Comparison of ENCODE assay signal across 8 cellular contexts in the genomic region with DNA sequence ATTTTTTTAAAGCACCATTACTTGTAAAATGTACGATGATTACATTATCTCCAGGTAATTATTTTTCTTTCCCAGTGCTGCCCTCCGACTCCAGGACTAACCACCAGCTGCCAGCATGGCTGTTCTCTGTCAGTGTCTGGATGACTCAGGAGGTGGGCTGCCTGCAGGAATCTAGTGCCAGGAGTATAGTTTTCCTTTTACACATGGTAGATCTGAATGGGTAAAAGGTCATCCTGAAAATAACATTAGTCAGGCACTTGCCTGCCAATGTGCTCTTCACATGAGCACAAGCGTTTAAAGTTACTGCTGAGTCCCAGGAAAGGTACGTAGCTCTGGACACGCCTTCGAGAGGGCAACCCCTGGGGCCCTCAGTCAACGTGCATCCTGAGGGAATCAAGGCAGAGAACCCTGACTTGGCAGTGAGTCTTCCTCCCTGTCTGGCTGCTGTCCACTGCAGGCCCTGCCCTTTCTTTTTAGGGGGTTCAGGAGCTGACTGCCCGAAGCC. TPM values are rescaled to one million over a fixed set of nuclear protein-coding genes. Genes with fewer than 3 reads are reported as not detected.
DNase-seq lines count a peak whose midpoint lies in the region; ATAC-seq, FAIRE-seq and TF ChIP-seq lines count a peak whose summit lies in the region.

No MANE protein-coding gene starts in this region.

- peak overlapping the region; percentile 100 for H3K4me3 Mint-ChIP-seq in activated naive CD8-positive, alpha-beta T cell

- H3K36me3 ChIP-seq in stomach: peaks cover 0 to 30% (median 10%) of the 10 kb centered on the region in 4 donors

- WGBS in right cardiac atrium: 37% methylated on average over 8 of the region's 8 CpGs
- 31 to 56% (median 36%) methylated on average over 8 of the region's 8 CpGs for WGBS in stomach, 5 donors

- H3K9me3 ChIP-seq in right cardiac atrium (ENCODE audit: control insufficient read depth, low read length): no peaks in the 10 kb centered on the region
- no peaks in the 10 kb centered on the region for H3K9me3 ChIP-seq in stomach

- H3K4me1 Mint-ChIP-seq in activated naive CD8-positive, alpha-beta T cell (ENCODE audit: low read depth): peaks cover 67% of the 10 kb centered on the region

- peaks cover 7% of the 10 kb centered on the region for H3K36me3 Mint-ChIP-seq in activated naive CD8-positive, alpha-beta T cell

- peak overlapping the region; percentile 63 for H3K27ac ChIP-seq in right cardiac atrium (ENCODE audit: low read length)
- H3K27ac ChIP-seq in stomach: peak overlapping the region in 4 of 5 donors; percentile 98 to 100 (median 99)

- H3K27me3 ChIP-seq in right cardiac atrium (ENCODE audit: control insufficient read depth, insufficient read depth) (no peaks in the 10 kb centered on the region), stomach (no peaks in the 10 kb centered on the region)

- no peak for TF ChIP-seq POLR2A in stomach (IDR thresholded peaks at IDR 0.05)

- H3K27me3 Mint-ChIP-seq in activated naive CD8-positive, alpha-beta T cell: no peaks in the 10 kb centered on the region

- TF ChIP-seq CTCF in stomach (IDR thresholded peaks at IDR 0.05): no peak

- no peak for FAIRE-seq in HTR-8/SVneo (lab: Jason Lieb, UNC)

- peaks cover 13% of the 10 kb centered on the region for H3K4me1 ChIP-seq in right cardiac atrium (ENCODE audit: control insufficient read depth, insufficient read depth, low read length)
- peaks cover 31 to 76% (median 48%) of the 10 kb centered on the region in 4 donors for H3K4me1 ChIP-seq in stomach

- ATAC-seq in right cardiac atrium (peak; percentile 3 to 22), GM21576 (IDR thresholded peaks at IDR 0.05; ENCODE audit: unreplicated experiment) (no peak)

- H3K27ac Mint-ChIP-seq in activated naive CD8-positive, alpha-beta T cell: peak overlapping the region; percentile 99

- DNase-seq in HTR-8/SVneo (ENCODE audit: insufficient read length, low spot score): peak; percentile 65
- peak in 1 of 3 donors; percentile 44 for DNase-seq in right cardiac atrium
- DNase-seq in stomach: peak; percentile 22
- DNase-seq in NCI-H2171 treated with DMSO at 0.1 percent for 48 hours (lab: John Stamatoyannopoulos, UW): no peak
- no peak for DNase-seq in NCI-H2171 (lab: John Stamatoyannopoulos, UW)
- DNase-seq in inferior parietal cortex (ENCODE audit: extremely low spot score): no peak

- H3K4me3 ChIP-seq in right cardiac atrium (ENCODE audit: low read length) (no peak overlapping the region), stomach (peak overlapping the region in 1 of 4 donors; percentile 86)

- H3K9me3 Mint-ChIP-seq in activated naive CD8-positive, alpha-beta T cell (ENCODE audit: low read depth): no peaks in the 10 kb centered on the region

- TF ChIP-seq EP300 in stomach (IDR thresholded peaks at IDR 0.05): no peak

- intact Hi-C loops in right cardiac atrium (cut with DNase I) (loop anchor here in 1 of 4 donors (10.0 kb wide), 1 partner anchor 53 kb away; no protein-coding TSS in a partner anchor), stomach (cut with DNase I; ENCODE audit: low total_unique reads) (no loop called here)

RNA-seq across cellular contexts. Expression of gene DYNLT1, which starts 2.4 kb away (rescaled TPM):
- total RNA-seq in right cardiac atrium (100 to 1,000 TPM in 3 of 4 donors, 10 to 100 TPM in 1; 97.7 to 115 (median 105) TPM), stomach (100 to 1,000 TPM in 3 of 5 donors, 10 to 100 TPM in 1, 1 to 10 TPM in 1; 5.8 to 294 (median 102) TPM)
- polyA plus RNA-seq in right cardiac atrium (148 TPM), stomach (100 to 1,000 TPM; 183 to 208 (median 196) TPM)

RNA-seq across cellular contexts. Expression of gene SYTL3, which starts 7.7 kb away (rescaled TPM):
- total RNA-seq in right cardiac atrium (10 to 100 TPM in 2 of 4 donors, 1 to 10 TPM in 2; 5.1 to 10.4 (median 10.0) TPM), stomach (10 to 100 TPM in 1 of 5 donors, 1 to 10 TPM in 4; 3.1 to 14.6 (median 8.1) TPM)
- polyA plus RNA-seq in right cardiac atrium (5.0 TPM), stomach (1 to 10 TPM; 3.4 to 5.2 (median 3.9) TPM)

Comparison
In these comparisons a context has a peak if more than half of its experiments do, and no peak if none do; other contexts are left out.
1. DNase-seq: peak in HTR-8/SVneo (single experiment) and stomach (single experiment); none in NCI-H2171 treated with DMSO at 0.1 percent for 48 hours (single experiment), NCI-H2171 (single experiment) and inferior parietal cortex (single experiment).